In genomic region chr16:54194008-54194731, GRCh38 we compare ENCODE assay signal across 8 cellular contexts.
DNase-seq lines count a peak whose midpoint lies in the region; ATAC-seq and TF ChIP-seq lines count a peak whose summit lies in the region.

No MANE protein-coding gene starts in this region.

- no peaks in the 10 kb centered on the region for H3K36me3 Mint-ChIP-seq in stimulated activated effector memory CD8-positive, alpha-beta T cell treated with anti-CD3 and anti-CD28 coated beads, Interleukin-12 subunit alpha, Interleukin-12 subunit beta, amount 100 ng/mL, for 72 hours

- H3K27ac Mint-ChIP-seq in stimulated activated naive CD8-positive, alpha-beta T cell treated with anti-CD3 and anti-CD28 coated beads, Interleukin-15, amount 100 ng/mL, for 72 hours = peak overlapping the region in 1 of 2 donors; percentile 63
- H3K27ac Mint-ChIP-seq in stimulated activated effector memory CD8-positive, alpha-beta T cell treated with anti-CD3 and anti-CD28 coated beads, Interleukin-12 subunit alpha, Interleukin-12 subunit beta, amount 100 ng/mL, for 72 hours = no peak overlapping the region

- H3K4me1 Mint-ChIP-seq in stimulated activated naive CD8-positive, alpha-beta T cell treated with anti-CD3 and anti-CD28 coated beads, Interleukin-15, amount 100 ng/mL, for 72 hours = no peaks in the 10 kb centered on the region
- no peaks in the 10 kb centered on the region for H3K4me1 Mint-ChIP-seq in stimulated activated effector memory CD8-positive, alpha-beta T cell treated with anti-CD3 and anti-CD28 coated beads, Interleukin-12 subunit alpha, Interleukin-12 subunit beta, amount 100 ng/mL, for 72 hours

- peaks cover 0 to 4% of the 10 kb centered on the region in 2 donors for H3K9me3 ChIP-seq in ascending aorta

- peak overlapping the region; percentile 54 to 66 for H3K27ac ChIP-seq in ascending aorta

- H3K36me3 ChIP-seq in ascending aorta = no peaks in the 10 kb centered on the region

- no peaks in the 10 kb centered on the region for H3K27me3 ChIP-seq in ascending aorta

- intact Hi-C loops in ascending aorta (cut with DNase I) = loop anchor here (5.0 to 10.0 kb wide), 2 partner anchors 93 to 741 kb away; partner anchors contain the start of genes IRX3 and IRX5
- intact Hi-C loops in sciatic nerve (cut with DNase I) = no loop called here

- peak; percentile 11 for ATAC-seq in stimulated activated naive CD8-positive, alpha-beta T cell treated with anti-CD3 and anti-CD28 coated beads, Interleukin-15, amount 100 ng/mL, for 72 hours
- ATAC-seq in stimulated activated naive CD8-positive, alpha-beta T cell treated with anti-CD3 and anti-CD28 coated beads, Interleukin-15, Interleukin-2, amounts not matched to agents 100 U/mL and 50 U/mL, for 24 hours = no peak
- ATAC-seq in sciatic nerve = peak; percentile 95
- no peak for ATAC-seq in stimulated activated effector memory CD8-positive, alpha-beta T cell treated with anti-CD3 and anti-CD28 coated beads, Interleukin-12 subunit alpha, Interleukin-12 subunit beta, amount 100 ng/mL, for 72 hours

- peaks cover 5 to 11% of the 10 kb centered on the region in 2 donors for H3K9me3 Mint-ChIP-seq in stimulated activated naive CD8-positive, alpha-beta T cell treated with anti-CD3 and anti-CD28 coated beads, Interleukin-15, amount 100 ng/mL, for 72 hours
- peaks cover 4% of the 10 kb centered on the region for H3K9me3 Mint-ChIP-seq in stimulated activated effector memory CD8-positive, alpha-beta T cell treated with anti-CD3 and anti-CD28 coated beads, Interleukin-12 subunit alpha, Interleukin-12 subunit beta, amount 100 ng/mL, for 72 hours

- H3K4me3 ChIP-seq in ascending aorta = peak overlapping the region; percentile 25 to 59

- H3K4me1 ChIP-seq in ascending aorta = no peaks in the 10 kb centered on the region

- no peak for TF ChIP-seq CTCF in ascending aorta (IDR thresholded peaks at IDR 0.05)

- peak overlapping the region in 1 of 2 donors; percentile 39 for H3K4me3 Mint-ChIP-seq in stimulated activated naive CD8-positive, alpha-beta T cell treated with anti-CD3 and anti-CD28 coated beads, Interleukin-15, amount 100 ng/mL, for 72 hours
- no peak overlapping the region for H3K4me3 Mint-ChIP-seq in stimulated activated effector memory CD8-positive, alpha-beta T cell treated with anti-CD3 and anti-CD28 coated beads, Interleukin-12 subunit alpha, Interleukin-12 subunit beta, amount 100 ng/mL, for 72 hours

- H3K27me3 Mint-ChIP-seq in stimulated activated naive CD8-positive, alpha-beta T cell treated with anti-CD3 and anti-CD28 coated beads, Interleukin-15, amount 100 ng/mL, for 72 hours = peaks cover 21% of the 10 kb centered on the region

- no peak for DNase-seq in stimulated activated naive CD8-positive, alpha-beta T cell treated with anti-CD3 and anti-CD28 coated beads, Interleukin-15, amount 100 ng/mL, for 72 hours
- no peak for DNase-seq in stimulated activated naive CD8-positive, alpha-beta T cell treated with anti-CD3 and anti-CD28 coated beads, Interleukin-15, Interleukin-2, amounts not matched to agents 100 U/mL and 50 U/mL, for 24 hours
- DNase-seq in ascending aorta (ENCODE audit: low spot score in 2 of 2) (peak in 1 of 2 donors; percentile 77), hepatic stellate cell (ENCODE audit: low spot score) (peak; percentile 24), sciatic nerve (ENCODE audit: low spot score) (peak; percentile 81), NCI-H128 (lab: John Stamatoyannopoulos, UW; ENCODE audit: unreplicated experiment) (no peak)
- DNase-seq in stimulated activated effector memory CD8-positive, alpha-beta T cell treated with anti-CD3 and anti-CD28 coated beads, Interleukin-12 subunit alpha, Interleukin-12 subunit beta, amount 100 ng/mL, for 72 hours (ENCODE audit: low spot score in 2 of 2) = no peak
- no peak for DNase-seq in stimulated activated CD8-positive, alpha-beta memory T cell treated with anti-CD3 and anti-CD28 coated beads, Interleukin-4, amount 100 ng/mL, for 48 hours

Comparison
In these comparisons a context has a peak if more than half of its experiments do, and no peak if none do; other contexts are left out.
1. ATAC-seq: peak in stimulated activated naive CD8-positive, alpha-beta T cell treated with anti-CD3 and anti-CD28 coated beads, Interleukin-15, amount 100 ng/mL, for 72 hours (single experiment) and sciatic nerve (single experiment); none in stimulated activated naive CD8-positive, alpha-beta T cell treated with anti-CD3 and anti-CD28 coated beads, Interleukin-15, Interleukin-2, amounts not matched to agents 100 U/mL and 50 U/mL, for 24 hours (single experiment) and stimulated activated effector memory CD8-positive, alpha-beta T cell treated with anti-CD3 and anti-CD28 coated beads, Interleukin-12 subunit alpha, Interleukin-12 subunit beta, amount 100 ng/mL, for 72 hours (single experiment).
2. DNase-seq: peak in hepatic stellate cell (single experiment) and sciatic nerve (single experiment); none in stimulated activated naive CD8-positive, alpha-beta T cell treated with anti-CD3 and anti-CD28 coated beads, Interleukin-15, amount 100 ng/mL, for 72 hours (0 of 2), stimulated activated naive CD8-positive, alpha-beta T cell treated with anti-CD3 and anti-CD28 coated beads, Interleukin-15, Interleukin-2, amounts not matched to agents 100 U/mL and 50 U/mL, for 24 hours (single experiment), stimulated activated effector memory CD8-positive, alpha-beta T cell treated with anti-CD3 and anti-CD28 coated beads, Interleukin-12 subunit alpha, Interleukin-12 subunit beta, amount 100 ng/mL, for 72 hours (0 of 2), NCI-H128 (single experiment) and stimulated activated CD8-positive, alpha-beta memory T cell treated with anti-CD3 and anti-CD28 coated beads, Interleukin-4, amount 100 ng/mL, for 48 hours (single experiment).